16 cellular contexts compared by ENCODE assay signal in the genomic region with DNA sequence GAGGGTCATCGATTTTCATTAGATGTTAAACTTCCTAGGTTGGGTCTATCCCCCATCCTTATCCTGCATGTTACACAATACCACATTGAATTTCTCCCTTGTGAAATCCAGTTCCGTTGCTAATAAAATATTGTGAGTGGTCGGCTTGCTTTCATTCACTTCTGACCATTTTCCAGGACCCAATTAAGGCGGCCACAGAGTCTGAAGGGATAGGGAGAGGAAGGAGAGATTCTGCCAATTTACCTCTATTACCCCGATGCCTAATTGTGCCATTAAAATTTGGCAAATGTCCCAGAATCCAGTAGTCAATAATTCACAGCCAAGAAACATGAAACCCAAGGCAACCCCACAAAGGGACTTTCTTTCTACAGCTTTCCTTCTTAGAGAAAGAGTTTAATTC.
DNase-seq lines count a peak whose midpoint lies in the region; ATAC-seq, FAIRE-seq and TF ChIP-seq lines count a peak whose summit lies in the region.
"Had no signal": no experiment of that assay in that cellular context is flagged by ENCODE, and none has a peak within 500 bp of the region (broad histone marks: within the 10 kb centered on the region; RNA-seq: fewer than 3 reads in every experiment).

No MANE protein-coding gene starts in this region.

- no peak overlapping the region for H3K27ac Mint-ChIP-seq in MCF 10A (ENCODE audit: low read depth, unreplicated experiment)
- H3K27ac Mint-ChIP-seq: stimulated activated memory B cell treated with anti-CD40 and anti-IgM and Interleukin-4, amounts not matched to agents 10 μg/mL and 1 μg/mL and 100 μg/mL, for 72 hours had no signal

- H3K27me3 ChIP-seq in kidney epithelial cell (ENCODE audit: control insufficient read depth, insufficient read depth, low read length): no peaks in the 10 kb centered on the region
- H3K27me3 ChIP-seq: upper lobe of left lung had no signal

- FAIRE-seq in D721Med (lab: Jason Lieb, UNC): no peak
- FAIRE-seq: frontal cortex, TTC549 had no signal

- H3K4me3 ChIP-seq in kidney epithelial cell (ENCODE audit: low read depth, low read length): no peak overlapping the region
- H3K4me3 ChIP-seq: SK-N-MC, upper lobe of left lung had no signal

- DNase-seq in COLO668 (lab: John Stamatoyannopoulos, UW; ENCODE audit: unreplicated experiment): peak; percentile 5
- peak; percentile 25 for DNase-seq in NCI-H2171 treated with DMSO at 0.1 percent for 48 hours (lab: John Stamatoyannopoulos, UW)
- peak; percentile 21 for DNase-seq in kidney epithelial cell (ENCODE audit: low read depth)
- DNase-seq in D721Med (ENCODE audit: insufficient read length, low spot score): no peak
- DNase-seq in MCF 10A (ENCODE audit: unreplicated experiment): no peak
- DNase-seq: activated CD4-positive, alpha-beta T cell treated with anti-CD3 and anti-CD28 coated beads, Interleukin-2, amount 50 U/mL, for 4 hours; GOT3; OCI-M1; upper lobe of left lung had no signal

- H3K36me3 ChIP-seq in kidney epithelial cell (ENCODE audit: control insufficient read depth, insufficient read depth, low read length): no peaks in the 10 kb centered on the region
- H3K36me3 ChIP-seq: upper lobe of left lung had no signal

- intact Hi-C loops in MCF 10A (cut with micrococcal nuclease): no loop called here

- TF ChIP-seq RAD21 in Ishikawa (IDR thresholded peaks at IDR 0.05; ENCODE audit: low read depth): no peak

- no peak for ATAC-seq in GM19455 (IDR thresholded peaks at IDR 0.05; ENCODE audit: unreplicated experiment)
- ATAC-seq in HG02840 (IDR thresholded peaks at IDR 0.05; ENCODE audit: low FRiP score, unreplicated experiment): no peak
- ATAC-seq: stimulated activated memory B cell treated with anti-CD40 and anti-IgM and Interleukin-4, amounts not matched to agents 10 μg/mL and 1 μg/mL and 100 μg/mL, for 72 hours had no signal

- no peaks in the 10 kb centered on the region for H3K36me3 Mint-ChIP-seq in MCF 10A (ENCODE audit: insufficient read depth, unreplicated experiment)
- H3K36me3 Mint-ChIP-seq: stimulated activated memory B cell treated with anti-CD40 and anti-IgM and Interleukin-4, amounts not matched to agents 10 μg/mL and 1 μg/mL and 100 μg/mL, for 72 hours had no signal

- BruUV-seq in MCF 10A (replicated peaks; lab: Mats Ljungman, UMichigan): no TSS peak

- POLR2A ChIA-PET in MCF 10A (lab: Yijun Ruan, JAX): no interaction called here

- H3K4me1 Mint-ChIP-seq in MCF 10A (ENCODE audit: insufficient read depth, unreplicated experiment): no peaks in the 10 kb centered on the region
- H3K4me1 Mint-ChIP-seq: stimulated activated memory B cell treated with anti-CD40 and anti-IgM and Interleukin-4, amounts not matched to agents 10 μg/mL and 1 μg/mL and 100 μg/mL, for 72 hours had no signal

- no peaks in the 10 kb centered on the region for H3K27me3 Mint-ChIP-seq in MCF 10A (ENCODE audit: insufficient read depth, unreplicated experiment)
- H3K27me3 Mint-ChIP-seq: stimulated activated memory B cell treated with anti-CD40 and anti-IgM and Interleukin-4, amounts not matched to agents 10 μg/mL and 1 μg/mL and 100 μg/mL, for 72 hours had no signal

- no peak for TF ChIP-seq EP300 in Ishikawa (IDR thresholded peaks at IDR 0.05; ENCODE audit: borderline replicate concordance)

- no peak for TF ChIP-seq CTCF in kidney epithelial cell (IDR thresholded peaks at IDR 0.05; ENCODE audit: insufficient read depth, low read length, poor library complexity, severe bottlenecking)
- TF ChIP-seq CTCF in D721Med (IDR thresholded peaks at IDR 0.05; ENCODE audit: insufficient read depth, missing control alignments): no peak
- no peak for TF ChIP-seq CTCF in MCF 10A (IDR thresholded peaks at IDR 0.05; ENCODE audit: unreplicated experiment)

- H3K9me3 Mint-ChIP-seq in MCF 10A (ENCODE audit: unreplicated experiment): peaks cover 7% of the 10 kb centered on the region

- CTCF ChIA-PET in MCF 10A (lab: Yijun Ruan, JAX): interaction anchor here (1.1 kb wide), 1 partner anchor 440 kb away, joined by 3 read pairs; no protein-coding TSS in a partner anchor

- no peak overlapping the region for H3K4me3 Mint-ChIP-seq in MCF 10A (ENCODE audit: unreplicated experiment)
- H3K4me3 Mint-ChIP-seq: stimulated activated memory B cell treated with anti-CD40 and anti-IgM and Interleukin-4, amounts not matched to agents 10 μg/mL and 1 μg/mL and 100 μg/mL, for 72 hours had no signal

TF ChIP-seq in Ishikawa, 13 proteins besides CTCF, POLR2A, EP300 and RAD21:
- TF ChIP-seq, protein P1, sequence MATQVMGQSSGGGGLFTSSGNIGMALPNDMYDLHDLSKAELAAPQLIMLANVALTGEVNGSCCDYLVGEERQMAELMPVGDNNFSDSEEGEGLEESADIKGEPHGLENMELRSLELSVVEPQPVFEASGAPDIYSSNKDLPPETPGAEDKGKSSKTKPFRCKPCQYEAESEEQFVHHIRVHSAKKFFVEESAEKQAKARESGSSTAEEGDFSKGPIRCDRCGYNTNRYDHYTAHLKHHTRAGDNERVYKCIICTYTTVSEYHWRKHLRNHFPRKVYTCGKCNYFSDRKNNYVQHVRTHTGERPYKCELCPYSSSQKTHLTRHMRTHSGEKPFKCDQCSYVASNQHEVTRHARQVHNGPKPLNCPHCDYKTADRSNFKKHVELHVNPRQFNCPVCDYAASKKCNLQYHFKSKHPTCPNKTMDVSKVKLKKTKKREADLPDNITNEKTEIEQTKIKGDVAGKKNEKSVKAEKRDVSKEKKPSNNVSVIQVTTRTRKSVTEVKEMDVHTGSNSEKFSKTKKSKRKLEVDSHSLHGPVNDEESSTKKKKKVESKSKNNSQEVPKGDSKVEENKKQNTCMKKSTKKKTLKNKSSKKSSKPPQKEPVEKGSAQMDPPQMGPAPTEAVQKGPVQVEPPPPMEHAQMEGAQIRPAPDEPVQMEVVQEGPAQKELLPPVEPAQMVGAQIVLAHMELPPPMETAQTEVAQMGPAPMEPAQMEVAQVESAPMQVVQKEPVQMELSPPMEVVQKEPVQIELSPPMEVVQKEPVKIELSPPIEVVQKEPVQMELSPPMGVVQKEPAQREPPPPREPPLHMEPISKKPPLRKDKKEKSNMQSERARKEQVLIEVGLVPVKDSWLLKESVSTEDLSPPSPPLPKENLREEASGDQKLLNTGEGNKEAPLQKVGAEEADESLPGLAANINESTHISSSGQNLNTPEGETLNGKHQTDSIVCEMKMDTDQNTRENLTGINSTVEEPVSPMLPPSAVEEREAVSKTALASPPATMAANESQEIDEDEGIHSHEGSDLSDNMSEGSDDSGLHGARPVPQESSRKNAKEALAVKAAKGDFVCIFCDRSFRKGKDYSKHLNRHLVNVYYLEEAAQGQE (IDR thresholded peaks at IDR 0.05; ENCODE audit: low read depth): no peak
- TF ChIP-seq TAF1 (IDR thresholded peaks at IDR 0.05; ENCODE audit: low read depth) (no peak), FOXM1 (IDR thresholded peaks at IDR 0.05; ENCODE audit: borderline replicate concordance, low read depth) (no peak), ZBTB7A (IDR thresholded peaks at IDR 0.05; ENCODE audit: low read depth) (no peak), EGR1 (IDR thresholded peaks at IDR 0.05) (no peak), TEAD4 (IDR thresholded peaks at IDR 0.05) (no peak), CEBPB (IDR thresholded peaks at IDR 0.05) (peak; percentile 70), NFIC (IDR thresholded peaks at IDR 0.05) (peak; percentile 63; the same call in 1 of the 2 replicates)
- TF ChIP-seq, protein P2, sequence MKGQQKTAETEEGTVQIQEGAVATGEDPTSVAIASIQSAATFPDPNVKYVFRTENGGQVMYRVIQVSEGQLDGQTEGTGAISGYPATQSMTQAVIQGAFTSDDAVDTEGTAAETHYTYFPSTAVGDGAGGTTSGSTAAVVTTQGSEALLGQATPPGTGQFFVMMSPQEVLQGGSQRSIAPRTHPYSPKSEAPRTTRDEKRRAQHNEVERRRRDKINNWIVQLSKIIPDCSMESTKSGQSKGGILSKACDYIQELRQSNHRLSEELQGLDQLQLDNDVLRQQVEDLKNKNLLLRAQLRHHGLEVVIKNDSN (IDR thresholded peaks at IDR 0.05): no peak
TF ChIP-seq in Ishikawa: peak in this region for 2.

Comparison
In these comparisons a context has a peak if more than half of its experiments do, and no peak if none do; other contexts are left out.
1. DNase-seq: peak in COLO668 (single experiment), NCI-H2171 treated with DMSO at 0.1 percent for 48 hours (single experiment) and kidney epithelial cell (single experiment); none in D721Med (single experiment) and MCF 10A (single experiment).